Comparison of ENCODE assay signal across 8 cellular contexts in the genomic region with DNA sequence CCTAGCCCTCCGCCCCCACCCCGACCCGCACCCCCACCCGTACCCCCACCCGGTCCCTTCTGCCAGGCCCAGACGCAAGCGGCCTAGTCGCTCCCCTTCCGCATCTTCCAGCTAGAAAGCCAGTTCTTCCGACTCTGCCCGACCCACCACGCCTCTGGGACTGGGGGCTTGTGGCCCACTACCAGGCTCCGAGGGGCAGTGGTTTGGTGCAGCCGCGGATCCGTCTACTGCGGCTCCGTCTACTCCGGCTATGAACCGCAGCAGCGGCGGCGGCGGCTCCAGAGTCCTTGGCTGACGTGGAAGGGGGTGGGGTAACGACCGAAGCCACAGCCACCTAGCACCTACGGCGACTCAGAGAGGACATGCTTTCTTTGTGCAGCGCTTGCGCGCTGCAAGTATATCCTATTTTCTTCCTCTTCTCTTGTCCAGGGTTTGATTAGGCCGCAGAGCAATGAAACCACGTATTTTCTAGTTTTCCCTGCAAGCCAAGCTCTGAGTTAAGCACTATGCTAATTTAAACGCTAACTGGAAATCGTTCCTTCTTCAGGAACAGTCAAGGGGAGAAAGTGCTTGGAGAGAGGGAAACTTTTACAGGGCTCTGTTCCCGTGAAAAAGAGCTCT. TPM values are rescaled to one million over a fixed set of nuclear protein-coding genes. Genes with fewer than 3 reads are reported as not detected.
DNase-seq lines count a peak whose midpoint lies in the region; ATAC-seq lines count a peak whose summit lies in the region.

A gene with protein sequence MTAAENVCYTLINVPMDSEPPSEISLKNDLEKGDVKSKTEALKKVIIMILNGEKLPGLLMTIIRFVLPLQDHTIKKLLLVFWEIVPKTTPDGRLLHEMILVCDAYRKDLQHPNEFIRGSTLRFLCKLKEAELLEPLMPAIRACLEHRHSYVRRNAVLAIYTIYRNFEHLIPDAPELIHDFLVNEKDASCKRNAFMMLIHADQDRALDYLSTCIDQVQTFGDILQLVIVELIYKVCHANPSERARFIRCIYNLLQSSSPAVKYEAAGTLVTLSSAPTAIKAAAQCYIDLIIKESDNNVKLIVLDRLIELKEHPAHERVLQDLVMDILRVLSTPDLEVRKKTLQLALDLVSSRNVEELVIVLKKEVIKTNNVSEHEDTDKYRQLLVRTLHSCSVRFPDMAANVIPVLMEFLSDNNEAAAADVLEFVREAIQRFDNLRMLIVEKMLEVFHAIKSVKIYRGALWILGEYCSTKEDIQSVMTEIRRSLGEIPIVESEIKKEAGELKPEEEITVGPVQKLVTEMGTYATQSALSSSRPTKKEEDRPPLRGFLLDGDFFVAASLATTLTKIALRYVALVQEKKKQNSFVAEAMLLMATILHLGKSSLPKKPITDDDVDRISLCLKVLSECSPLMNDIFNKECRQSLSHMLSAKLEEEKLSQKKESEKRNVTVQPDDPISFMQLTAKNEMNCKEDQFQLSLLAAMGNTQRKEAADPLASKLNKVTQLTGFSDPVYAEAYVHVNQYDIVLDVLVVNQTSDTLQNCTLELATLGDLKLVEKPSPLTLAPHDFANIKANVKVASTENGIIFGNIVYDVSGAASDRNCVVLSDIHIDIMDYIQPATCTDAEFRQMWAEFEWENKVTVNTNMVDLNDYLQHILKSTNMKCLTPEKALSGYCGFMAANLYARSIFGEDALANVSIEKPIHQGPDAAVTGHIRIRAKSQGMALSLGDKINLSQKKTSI (minus strand): TSS at position 252 of the 621 bp plus-strand sequence. CDS start 883 bp downstream, outside the sequence.

- DNase-seq in COLO668 (lab: John Stamatoyannopoulos, UW; ENCODE audit: unreplicated experiment) (peak; percentile 93), HT1080 (ENCODE audit: low read depth) (peak; percentile 90), NOMO-1 treated with DMSO at 0.1 percent for 48 hours (lab: John Stamatoyannopoulos, UW; ENCODE audit: unreplicated experiment) (peak; percentile 94), mesenteric fat pad (ENCODE audit: low spot score) (peak; percentile 96)
- DNase-seq in activated CD8-positive, alpha-beta memory T cell treated with anti-CD3 and anti-CD28 coated beads for 4 hours (ENCODE audit: low read depth in 2 of 2) = peak; percentile 81 to 86
- DNase-seq in stimulated activated CD8-positive, alpha-beta memory T cell treated with anti-CD3 and anti-CD28 coated beads, Interleukin-15, amount 100 ng/mL, for 24 hours (ENCODE audit: low read depth) = peak; percentile 77

- peak within 1 kb of the TSS; percentile 91 for H3K9ac ChIP-seq in endocrine pancreas (ENCODE audit: control insufficient read depth, insufficient read depth, low read length)

- no peaks in the 10 kb centered on the region for H3K27me3 ChIP-seq in endocrine pancreas (ENCODE audit: control insufficient read depth, insufficient read depth, low read length)

- H3K9me3 ChIP-seq in endocrine pancreas (ENCODE audit: control insufficient read depth, low read length) = no peaks in the 10 kb centered on the region

- peak within 1 kb of the TSS; percentile 99 for H3K4me3 ChIP-seq in endocrine pancreas (ENCODE audit: control insufficient read depth, insufficient read depth, low read length)

- peaks cover 16% of the 10 kb centered on the region for H3K4me1 ChIP-seq in endocrine pancreas (ENCODE audit: control insufficient read depth, insufficient read depth, low read length)

- no peaks in the 10 kb centered on the region for H3K36me3 ChIP-seq in endocrine pancreas (ENCODE audit: control insufficient read depth, insufficient read depth, low read length)

- ATAC-seq in GM21360 (IDR thresholded peaks at IDR 0.05; ENCODE audit: unreplicated experiment) = peak; percentile 90

RNA-seq across cellular contexts. Expression of the gene that starts here (rescaled TPM):
- total RNA-seq in HT1080 (2014; rRNA removed; shearing (Covaris generic)) = 131 and 132 TPM in 2 replicates
- 106 and 132 TPM in 2 replicates for polyA plus RNA-seq in HT1080 (2015; cell fraction: cytosol; rRNA removed)
- 357 and 386 TPM in 2 replicates for polyA plus RNA-seq in HT1080 (2015; cell fraction: nucleus; rRNA removed)
- 104 TPM for total RNA-seq in mesenteric fat pad

Comparison
In these comparisons a context has a peak if more than half of its experiments do, and no peak if none do; other contexts are left out.
1. Peak in every context shown above with its lines: DNase-seq, ATAC-seq and H3K4me3 ChIP-seq.